Comparison of ENCODE assay signal across 30 cellular contexts in genomic region chr2:178345951-178346350, GRCh38.
"Had no signal": no experiment of that assay in that cellular context is flagged by ENCODE, and none has a peak within 500 bp of the region (broad histone marks: within the 10 kb centered on the region; RNA-seq: fewer than 3 reads in every experiment).

No MANE protein-coding gene starts in this region.

- DNase-seq: activated CD4-positive, alpha-beta T cell treated with anti-CD3 and anti-CD28 coated beads for 4 hours; activated CD4-positive, alpha-beta T cell treated with anti-CD3 and anti-CD28 coated beads, Interleukin-2, amount 50 U/mL, for 4 hours; activated effector memory CD4-positive, alpha-beta T cell treated with anti-CD3 and anti-CD28 coated beads, Interleukin-2, amount 50 U/mL, for 16 hours; activated naive CD4-positive, alpha-beta T cell treated with anti-CD3 and anti-CD28 coated beads for 36 hours; activated naive CD8-positive, alpha-beta T cell treated with anti-CD3 and anti-CD28 coated beads for 36 hours; brain microvascular endothelial cell; dorsolateral prefrontal cortex; effector memory CD4-positive, alpha-beta T cell; gastrocnemius medialis; glutamatergic neuron; left lung; lower lobe of right lung; mesenchymal stem cell; naive thymus-derived CD8-positive, alpha-beta T cell; posterior cingulate gyrus; right lobe of liver; stimulated activated CD4-positive, alpha-beta T cell treated with anti-CD3 and anti-CD28 coated beads, Interleukin-12 subunit alpha, Interleukin-12 subunit beta, amount 100 ng/mL, for 4 hours; stimulated activated CD4-positive, alpha-beta T cell treated with anti-CD3 and anti-CD28 coated beads, Interleukin-4, amount 100 ng/mL, for 24 hours; T-helper 9 cell; uterus had no signal

- H3K9me3 ChIP-seq: ascending aorta, gastrocnemius medialis, left lung, lower lobe of right lung, right lobe of liver, uterus had no signal

- H3K27ac Mint-ChIP-seq: activated naive CD4-positive, alpha-beta T cell treated with anti-CD3 and anti-CD28 coated beads for 36 hours; activated naive CD8-positive, alpha-beta T cell treated with anti-CD3 and anti-CD28 coated beads for 36 hours; activated T-helper 1 cell treated with anti-CD3 and anti-CD28 coated beads, Interleukin-12 subunit alpha, Interleukin-12 subunit beta, Interleukin-2, Interleukin-4 antibody, amounts not matched to agents 30 ng/mL and 10 ng/mL and 1 ng/mL, durations not matched to agents 14 hours and 24 hours and 36 hours; naive thymus-derived CD8-positive, alpha-beta T cell; stimulated activated effector memory CD8-positive, alpha-beta T cell treated with anti-CD3 and anti-CD28 coated beads, Interleukin-12 subunit alpha, Interleukin-12 subunit beta, amount 100 ng/mL, for 72 hours; stimulated activated naive CD8-positive, alpha-beta T cell treated with anti-CD3 and anti-CD28 coated beads, Interleukin-15, Interleukin-2, amounts not matched to agents 100 ng/mL and 50 ng/mL, for 24 hours; type B pancreatic cell had no signal

- H3K9me3 Mint-ChIP-seq: activated naive CD4-positive, alpha-beta T cell treated with anti-CD3 and anti-CD28 coated beads for 36 hours; activated naive CD8-positive, alpha-beta T cell treated with anti-CD3 and anti-CD28 coated beads for 36 hours; activated T-helper 1 cell treated with anti-CD3 and anti-CD28 coated beads, Interleukin-12 subunit alpha, Interleukin-12 subunit beta, Interleukin-2, Interleukin-4 antibody, amounts not matched to agents 30 ng/mL and 10 ng/mL and 1 ng/mL, durations not matched to agents 14 hours and 24 hours and 36 hours; naive thymus-derived CD8-positive, alpha-beta T cell; stimulated activated effector memory CD8-positive, alpha-beta T cell treated with anti-CD3 and anti-CD28 coated beads, Interleukin-12 subunit alpha, Interleukin-12 subunit beta, amount 100 ng/mL, for 72 hours; stimulated activated naive CD8-positive, alpha-beta T cell treated with anti-CD3 and anti-CD28 coated beads, Interleukin-15, Interleukin-2, amounts not matched to agents 100 ng/mL and 50 ng/mL, for 24 hours; type B pancreatic cell had no signal

- H3K4me1 ChIP-seq: ascending aorta, gastrocnemius medialis, left lung, lower lobe of right lung, right lobe of liver, uterus had no signal

- ATAC-seq: gastrocnemius medialis; left lung; lower lobe of right lung; naive thymus-derived CD8-positive, alpha-beta T cell; right lobe of liver; stimulated activated effector memory CD8-positive, alpha-beta T cell treated with anti-CD3 and anti-CD28 coated beads, Interleukin-12 subunit alpha, Interleukin-12 subunit beta, amount 100 ng/mL, for 72 hours had no signal

- FAIRE-seq: islet of Langerhans, TTC549 had no signal

- H3K27me3 Mint-ChIP-seq: type B pancreatic cell had no signal

- H3K4me3 ChIP-seq: ascending aorta, coronary artery, dorsolateral prefrontal cortex, gastrocnemius medialis, left lung, lower lobe of right lung, right lobe of liver, skin epidermis, uterus had no signal

- H3K27me3 ChIP-seq: ascending aorta, brain microvascular endothelial cell, dorsolateral prefrontal cortex, gastrocnemius medialis, left lung, right lobe of liver, uterus had no signal

- H3K4me3 Mint-ChIP-seq: activated naive CD4-positive, alpha-beta T cell treated with anti-CD3 and anti-CD28 coated beads for 36 hours; activated naive CD8-positive, alpha-beta T cell treated with anti-CD3 and anti-CD28 coated beads for 36 hours; activated T-helper 1 cell treated with anti-CD3 and anti-CD28 coated beads, Interleukin-12 subunit alpha, Interleukin-12 subunit beta, Interleukin-2, Interleukin-4 antibody, amounts not matched to agents 30 ng/mL and 10 ng/mL and 1 ng/mL, durations not matched to agents 14 hours and 24 hours and 36 hours; naive thymus-derived CD8-positive, alpha-beta T cell; stimulated activated effector memory CD8-positive, alpha-beta T cell treated with anti-CD3 and anti-CD28 coated beads, Interleukin-12 subunit alpha, Interleukin-12 subunit beta, amount 100 ng/mL, for 72 hours; stimulated activated naive CD8-positive, alpha-beta T cell treated with anti-CD3 and anti-CD28 coated beads, Interleukin-15, Interleukin-2, amounts not matched to agents 100 ng/mL and 50 ng/mL, for 24 hours; type B pancreatic cell had no signal

- H3K27ac ChIP-seq: ascending aorta, brain microvascular endothelial cell, coronary artery, dorsolateral prefrontal cortex, gastrocnemius medialis, left lung, lower lobe of right lung, right lobe of liver, skin epidermis, uterus, VCaP had no signal

- H3K36me3 Mint-ChIP-seq: activated naive CD8-positive, alpha-beta T cell treated with anti-CD3 and anti-CD28 coated beads for 36 hours; naive thymus-derived CD8-positive, alpha-beta T cell; stimulated activated effector memory CD8-positive, alpha-beta T cell treated with anti-CD3 and anti-CD28 coated beads, Interleukin-12 subunit alpha, Interleukin-12 subunit beta, amount 100 ng/mL, for 72 hours had no signal

- H3K4me1 Mint-ChIP-seq: activated naive CD8-positive, alpha-beta T cell treated with anti-CD3 and anti-CD28 coated beads for 36 hours; naive thymus-derived CD8-positive, alpha-beta T cell; stimulated activated effector memory CD8-positive, alpha-beta T cell treated with anti-CD3 and anti-CD28 coated beads, Interleukin-12 subunit alpha, Interleukin-12 subunit beta, amount 100 ng/mL, for 72 hours had no signal
